Comparison of ENCODE assay signal across 8 cellular contexts in genomic region chr6:107716688-107717089, GRCh38.
DNase-seq lines count a peak whose midpoint lies in the region; ATAC-seq, FAIRE-seq and TF ChIP-seq lines count a peak whose summit lies in the region.
"Had no signal": no experiment of that assay in that cellular context is flagged by ENCODE, and none has a peak within 500 bp of the region (broad histone marks: within the 10 kb centered on the region; RNA-seq: fewer than 3 reads in every experiment).

No MANE protein-coding gene starts in this region.

- TF ChIP-seq POLR2A in K562 (conservative IDR thresholded peaks at IDR 0.05) = no peak

- H3K79me2 ChIP-seq in K562 (ENCODE audit: control insufficient read depth, insufficient read depth, low read length) = no peaks in the 10 kb centered on the region

- no peaks in the 10 kb centered on the region for H3K4me1 ChIP-seq in K562 (replicated peaks in 1 of 2; ENCODE audit: control insufficient read depth in 2 of 2, insufficient read depth in 2 of 2, low read length in 2 of 2)

- H4K20me1 ChIP-seq in K562 (replicated peaks; ENCODE audit: control insufficient read depth, insufficient read depth, low read length) = no peaks in the 10 kb centered on the region

- H2AFZ ChIP-seq in K562 (ENCODE audit: low read depth, low read length) = peak overlapping the region; percentile 79

- peaks cover 5 to 37% of the 10 kb centered on the region in 2 experiments for H3K27me3 ChIP-seq in K562 (ENCODE audit: control insufficient read depth in 2 of 2, insufficient read depth in 2 of 2, low read length in 2 of 2)

- H3K4me3 ChIP-seq in K562 = no peak overlapping the region

- TF ChIP-seq CTCF in K562 (IDR thresholded peaks at IDR 0.05 in 2 of 3, conservative IDR thresholded peaks at IDR 0.05 in 1 of 3; ENCODE audit: insufficient read depth in 2 of 3, low read depth in 1 of 3, low read length in 3 of 3) = no peak

- in situ Hi-C loops in K562 (cut with MboI) = no loop called here

- POLR2A ChIA-PET in K562 (lab: Yijun Ruan, JAX) = interaction anchor here (0.6 kb wide), 1 partner anchor 579 kb away, joined by 3 read pairs; no protein-coding TSS in a partner anchor

- ATAC-seq in GM19324 (IDR thresholded peaks at IDR 0.05; ENCODE audit: low FRiP score, unreplicated experiment) (peak; percentile 63), K562 (peak; percentile 99), HG03342 (IDR thresholded peaks at IDR 0.05; ENCODE audit: unreplicated experiment) (no peak)

- no peaks in the 10 kb centered on the region for H3K9me1 ChIP-seq in K562 (ENCODE audit: control insufficient read depth, insufficient read depth, low read length)

- FAIRE-seq in K562 (lab: Jason Lieb, UNC) = peak; percentile 98

- CTCF ChIA-PET in K562 (lab: Yijun Ruan, JAX; ENCODE audit: low intra/inter-chr PET ratio) = no interaction called here

- BruUV-seq in K562 (replicated peaks; lab: Mats Ljungman, UMichigan) = no TSS peak

- H3K4me2 ChIP-seq in K562 (ENCODE audit: insufficient read depth, low read length) = peak overlapping the region; percentile 40

- DNase-seq in HT1080 (ENCODE audit: low read depth) (peak; percentile 90), UCSD-AML1 (lab: John Stamatoyannopoulos, UW; ENCODE audit: unreplicated experiment) (peak; percentile 36), K562 (ENCODE audit: extremely low read depth in 1 of 4, low spot score in 3 of 4) (peak; percentile 53 to 62 (median 57)), LoVo (ENCODE audit: low spot score) (no peak)
- DNase-seq in stimulated activated CD4-positive, alpha-beta T cell treated with anti-CD3 and anti-CD28 coated beads, Interleukin-1b, Interleukin-23, amount 100 ng/mL, for 48 hours = peak; percentile 82

- no peaks in the 10 kb centered on the region for H3K9me3 ChIP-seq in K562 (replicated peaks; ENCODE audit: control insufficient read depth, insufficient read depth, low read depth, low read length)

- TF ChIP-seq EP300 in K562 (IDR thresholded peaks at IDR 0.05; ENCODE audit: low read length) = no peak

- WGBS in K562 (ENCODE audit: insufficient coverage, low coverage, missing lambda C conversion rate) = 9% methylated on average over 4 of the region's 9 CpGs

- no peak overlapping the region for H3K27ac ChIP-seq in K562 (ENCODE audit: extremely low read depth, low read depth, low read length)
- H3K27ac ChIP-seq: VCaP had no signal

- intact Hi-C loops in K562 (cut with micrococcal nuclease) = no loop called here

- H3K9ac ChIP-seq in K562 (ENCODE audit: insufficient read depth in 1 of 2, low read depth in 2 of 2, low read length in 2 of 2) = no peak overlapping the region

- no peaks in the 10 kb centered on the region for H3K36me3 ChIP-seq in K562 (ENCODE audit: control insufficient read depth, insufficient read depth, low read length)

- TF ChIP-seq RAD21 in K562 (CRISPR knock-in tag; conservative IDR thresholded peaks at IDR 0.05 in 1 of 2, IDR thresholded peaks at IDR 0.05 in 1 of 2) = no peak

TF ChIP-seq in K562, 482 proteins besides CTCF, POLR2A, EP300 and RAD21 (continues in another document):
- TF ChIP-seq MLX (CRISPR knock-in tag; conservative IDR thresholded peaks at IDR 0.05) (no peak), RAD51 (IDR thresholded peaks at IDR 0.05; ENCODE audit: borderline replicate concordance, low read depth) (peak; percentile 90), NCOA2 (IDR thresholded peaks at IDR 0.05; ENCODE audit: partially characterized antibody in 2 of 2) (no peak), ZNF644 (tag; IDR thresholded peaks at IDR 0.05; ENCODE audit: low read depth) (0 out of 2 replicates have a peak, but pooled peaks have one; percentile 44), XRCC4 (IDR thresholded peaks at IDR 0.05; ENCODE audit: extremely low read depth, insufficient read depth, insufficient read length) (no peak), HCFC1 (IDR thresholded peaks at IDR 0.05; ENCODE audit: low read depth, low read length) (peak; percentile 90), ZNF561 (CRISPR knock-in tag; conservative IDR thresholded peaks at IDR 0.05) (no peak), POLR3G (IDR thresholded peaks at IDR 0.05; ENCODE audit: extremely low read depth, insufficient read length, insufficient replicate concordance) (no peak), C11orf30 (IDR thresholded peaks at IDR 0.05; ENCODE audit: low read depth) (peak; percentile 70), ZNF143 (CRISPR knock-in tag; IDR thresholded peaks at IDR 0.05) (peak; percentile 84), ZBTB43 (CRISPR knock-in tag; IDR thresholded peaks at IDR 0.05) (no peak), PKNOX1 (IDR thresholded peaks at IDR 0.05) (0 out of 2 replicates have a peak, but pooled peaks have one; percentile 12), ETV5 (CRISPR knock-in tag; IDR thresholded peaks at IDR 0.05; ENCODE audit: low read depth) (no peak), TAL1 (IDR thresholded peaks at IDR 0.05) (no peak), MAFG (tag; conservative IDR thresholded peaks at IDR 0.05) (peak; percentile 73), RBM17 (IDR thresholded peaks at IDR 0.05; ENCODE audit: borderline replicate concordance, low read depth, low read length) (no peak), TEAD4 (IDR thresholded peaks at IDR 0.05; ENCODE audit: low read length) (peak; percentile 39; the same call in 1 of the 2 replicates), TEAD4 (CRISPR knock-in tag; IDR thresholded peaks at IDR 0.05; ENCODE audit: borderline replicate concordance) (no peak), PTTG1 (tag; IDR thresholded peaks at IDR 0.05; ENCODE audit: low read depth) (no peak), KLF13 (tag; IDR thresholded peaks at IDR 0.05; ENCODE audit: borderline replicate concordance, low read depth) (no peak), CBFA2T2 (conservative IDR thresholded peaks at IDR 0.05) (peak; percentile 46), RCOR1 (IDR thresholded peaks at IDR 0.05; ENCODE audit: borderline replicate concordance in 1 of 2, low read depth in 2 of 2, low read length in 2 of 2) (no peak), MECOM (CRISPR knock-in tag; IDR thresholded peaks at IDR 0.05) (no peak), ETV1 (tag; conservative IDR thresholded peaks at IDR 0.05; ENCODE audit: low read depth) (peak; percentile 79), CBX1 (IDR thresholded peaks at IDR 0.05; ENCODE audit: low read depth) (peak; percentile 26; the same call in 1 of the 2 replicates), PML (IDR thresholded peaks at IDR 0.05; ENCODE audit: low read length) (no peak), ZNF212 (CRISPR knock-in tag; IDR thresholded peaks at IDR 0.05) (no peak), DEAF1 (CRISPR knock-in tag; IDR thresholded peaks at IDR 0.05) (no peak)
